Comparison of ENCODE assay signal across 8 cellular contexts in the genomic region with DNA sequence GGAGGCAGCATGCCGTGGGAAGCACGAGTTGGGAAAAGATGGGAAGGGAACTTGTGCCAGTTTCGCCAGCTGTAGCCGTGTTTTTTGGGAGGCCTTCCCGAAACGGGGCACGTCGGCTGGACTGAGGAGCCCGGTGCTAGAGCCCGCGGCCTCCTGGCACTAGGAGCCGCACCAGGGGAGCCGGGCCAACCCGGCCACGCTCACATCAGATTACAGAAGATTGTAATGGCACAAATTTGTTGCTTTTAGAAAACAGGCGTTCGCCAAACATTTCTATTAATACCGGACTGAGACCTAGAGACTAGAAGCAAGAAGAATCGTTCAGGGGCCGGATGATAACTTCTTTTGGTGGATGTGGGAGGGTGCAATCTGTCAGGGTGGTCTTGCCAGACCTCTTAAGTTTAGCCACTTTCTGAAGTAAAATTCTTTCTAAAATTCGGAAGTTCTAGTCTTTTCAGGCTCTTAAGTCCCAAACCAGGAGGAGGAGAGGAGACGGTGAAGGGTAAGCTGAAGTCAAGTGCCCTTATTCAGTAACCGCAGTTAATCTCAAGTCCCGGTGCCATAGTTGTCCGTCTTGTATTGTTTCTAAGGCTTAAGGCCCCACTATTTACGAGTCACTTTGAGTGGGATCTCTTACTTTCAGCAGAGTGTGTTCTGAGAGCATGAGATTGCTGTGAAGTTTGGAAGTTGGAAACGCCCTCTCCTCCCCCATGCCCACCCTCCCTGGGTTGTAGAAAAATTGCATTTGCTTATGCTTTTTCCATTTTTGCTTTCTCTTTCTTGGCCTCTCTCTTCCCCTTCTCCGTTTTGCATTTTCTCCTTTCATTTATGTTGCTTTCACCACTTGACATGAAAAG. TPM values are rescaled to one million over a fixed set of nuclear protein-coding genes. Genes with fewer than 3 reads are reported as not detected.
DNase-seq lines count a peak whose midpoint lies in the region; ATAC-seq and TF ChIP-seq lines count a peak whose summit lies in the region.

No MANE protein-coding gene starts in this region.

- peaks cover 5% of the 10 kb centered on the region; the same call in 1 of the 2 replicates for H3K4me1 ChIP-seq in Caco-2
- H3K4me1 ChIP-seq in neutrophil (ENCODE audit: control insufficient read depth in 1 of 2, insufficient read depth in 1 of 2, low read depth in 1 of 2, low read length in 1 of 2), result peaks cover 61 to 66% of the 10 kb centered on the region in 2 experiments

- BruUV-seq in Caco-2 (replicated peaks; lab: Mats Ljungman, UMichigan), result TSS peak; percentile 22

- CTCF ChIA-PET in Caco-2 (lab: Charles Lee), result interaction anchor here (0.8 to 0.9 kb wide), 2 partner anchors 71 to 83 kb away, joined by 3 read pairs; no protein-coding TSS in a partner anchor

- ATAC-seq in HG02870 (IDR thresholded peaks at IDR 0.05; ENCODE audit: unreplicated experiment), result no peak

- peaks cover 16% of the 10 kb centered on the region for H3K36me3 Mint-ChIP-seq in Caco-2 (ENCODE audit: insufficient read depth, unreplicated experiment)

- H3K27ac ChIP-seq in neutrophil, result peak overlapping the region; percentile 99

- H3K9me3 ChIP-seq in Caco-2 (no peaks in the 10 kb centered on the region), neutrophil (no peaks in the 10 kb centered on the region)

- no peaks in the 10 kb centered on the region for H3K27me3 ChIP-seq in Caco-2 (replicated peaks; ENCODE audit: control insufficient read depth, insufficient read depth, low read length)
- H3K27me3 ChIP-seq in neutrophil, result no peaks in the 10 kb centered on the region

- H3K27me3 Mint-ChIP-seq in Caco-2 (ENCODE audit: insufficient read depth, unreplicated experiment), result no peaks in the 10 kb centered on the region

- peaks cover 7% of the 10 kb centered on the region for H3K4me1 Mint-ChIP-seq in Caco-2 (ENCODE audit: low read depth, unreplicated experiment)

- POLR2A ChIA-PET in Caco-2 (lab: Charles Lee), result interaction anchor here (0.6 to 1.2 kb wide), 2 partner anchors 14 to 68 kb away, joined by 3 to 8 read pairs; no protein-coding TSS in a partner anchor

- no peaks in the 10 kb centered on the region for H3K36me3 ChIP-seq in Caco-2 (ENCODE audit: control insufficient read depth, insufficient read depth, low read length)
- H3K36me3 ChIP-seq in neutrophil, result peaks cover 38% of the 10 kb centered on the region

- H3K27ac Mint-ChIP-seq in Caco-2 (ENCODE audit: unreplicated experiment), result peak overlapping the region; percentile 39

- H3K9me3 Mint-ChIP-seq in Caco-2 (ENCODE audit: unreplicated experiment), result no peaks in the 10 kb centered on the region

- H3K4me3 ChIP-seq in Caco-2 (ENCODE audit: low read depth, low read length), result peak overlapping the region; percentile 95
- peak overlapping the region; percentile 98 for H3K4me3 ChIP-seq in LNCaP clone FGC (ENCODE audit: low read depth, low read length)
- peak overlapping the region; percentile 84 for H3K4me3 ChIP-seq in fibroblast of the aortic adventitia (ENCODE audit: low read depth, low read length)
- peak overlapping the region; percentile 84 to 97 for H3K4me3 ChIP-seq in neutrophil (ENCODE audit: low read depth in 1 of 2, low read length in 1 of 2)

- DNase-seq in Caco-2, result no peak
- DNase-seq in LNCaP clone FGC (ENCODE audit: low read depth), result no peak
- peak; percentile 47 for DNase-seq in activated T-cell treated with anti-CD3 and anti-CD28 coated beads, Interleukin-2, amount 50 U/mL, for 1 hour
- peak; percentile 43 for DNase-seq in fibroblast of the aortic adventitia (ENCODE audit: low read depth)
- no peak for DNase-seq in NCI-H2171 treated with DMSO at 0.1 percent for 48 hours (lab: John Stamatoyannopoulos, UW)
- DNase-seq in HuH-7.5 (ENCODE audit: low spot score), result no peak

- no peak for TF ChIP-seq CTCF in Caco-2 (IDR thresholded peaks at IDR 0.05; ENCODE audit: insufficient read depth in 1 of 2, low read depth in 1 of 2, low read length in 1 of 2, severe bottlenecking in 1 of 2, unreplicated experiment in 1 of 2)
- TF ChIP-seq CTCF in LNCaP clone FGC (IDR thresholded peaks at IDR 0.05; ENCODE audit: control insufficient read depth, extremely low read depth, insufficient read depth), result no peak
- TF ChIP-seq CTCF in fibroblast of the aortic adventitia (IDR thresholded peaks at IDR 0.05; ENCODE audit: insufficient read depth, low read length), result peak; percentile 9
- TF ChIP-seq CTCF in neutrophil (IDR thresholded peaks at IDR 0.05), result no peak

- intact Hi-C loops in Caco-2 (cut with micrococcal nuclease; ENCODE audit: unreplicated experiment), result loop anchor here (1.0 kb wide), 1 partner anchor 14 kb away; no protein-coding TSS in a partner anchor

- H3K4me3 Mint-ChIP-seq in Caco-2 (ENCODE audit: unreplicated experiment), result peak overlapping the region; percentile 80

RNA-seq across cellular contexts. Expression of a gene that starts 1.4 kb away (rescaled TPM):
- total RNA-seq in Caco-2 (2022) (22.6 and 25.7 TPM in 2 replicates), fibroblast of the aortic adventitia (ENCODE audit: low replicate concordance) (7.7 and 13.6 TPM in 2 replicates)

Comparison
In these comparisons a context has a peak if more than half of its experiments do, and no peak if none do; other contexts are left out.
1. DNase-seq: peak in activated T-cell treated with anti-CD3 and anti-CD28 coated beads, Interleukin-2, amount 50 U/mL, for 1 hour (single experiment) and fibroblast of the aortic adventitia (single experiment); none in Caco-2 (0 of 2), LNCaP clone FGC (single experiment), NCI-H2171 treated with DMSO at 0.1 percent for 48 hours (single experiment) and HuH-7.5 (single experiment).
2. Peak in every context shown above with its lines, with median percentiles within 50 percentile points of each other: H3K4me3 ChIP-seq.